Comparison of ENCODE assay signal across 20 cellular contexts in genomic region chrX:46477435-46477834, GRCh38.
DNase-seq lines count a peak whose midpoint lies in the region; FAIRE-seq and TF ChIP-seq lines count a peak whose summit lies in the region.
"Had no signal": no experiment of that assay in that cellular context is flagged by ENCODE, and none has a peak within 500 bp of the region (broad histone marks: within the 10 kb centered on the region; RNA-seq: fewer than 3 reads in every experiment).

No MANE protein-coding gene starts in this region.

- H3K4me1 ChIP-seq in sigmoid colon, result no peaks in the 10 kb centered on the region

- TF ChIP-seq CTCF in sigmoid colon (IDR thresholded peaks at IDR 0.05), result no peak

- H3K9me3 Mint-ChIP-seq in activated naive CD4-positive, alpha-beta T cell treated with anti-CD3 and anti-CD28 coated beads for 36 hours, result peaks cover 20% of the 10 kb centered on the region

- no peak for FAIRE-seq in urothelium cell line (lab: Jason Lieb, UNC)

- no peaks in the 10 kb centered on the region for H3K9me3 ChIP-seq in sigmoid colon

- 47 to 71% methylated on average over 2 of the region's 2 CpGs for WGBS in sigmoid colon, 2 donors

- TF ChIP-seq POLR2A in sigmoid colon (IDR thresholded peaks at IDR 0.05), result no peak

- no peaks in the 10 kb centered on the region for H3K27me3 Mint-ChIP-seq in activated naive CD4-positive, alpha-beta T cell treated with anti-CD3 and anti-CD28 coated beads for 36 hours (ENCODE audit: low read depth)

- no peak overlapping the region for H3K27ac ChIP-seq in sigmoid colon
- H3K27ac ChIP-seq: 22Rv1, BLaER1, RWPE1 had no signal

- peaks cover 42% of the 10 kb centered on the region for H3K36me3 Mint-ChIP-seq in activated naive CD4-positive, alpha-beta T cell treated with anti-CD3 and anti-CD28 coated beads for 36 hours (ENCODE audit: low read depth)

- H3K27ac Mint-ChIP-seq in activated naive CD4-positive, alpha-beta T cell treated with anti-CD3 and anti-CD28 coated beads for 36 hours, result no peak overlapping the region

- CTCF ChIA-PET in activated naive CD4-positive, alpha-beta T cell treated with anti-CD3 and anti-CD28 coated beads for 36 hours (lab: Charles Lee), result interaction anchor here (0.6 kb wide), 1 partner anchor 307 kb away, joined by 3 read pairs; no protein-coding TSS in a partner anchor

- H3K36me3 ChIP-seq in sigmoid colon, result no peaks in the 10 kb centered on the region

- intact Hi-C loops in activated naive CD4-positive, alpha-beta T cell treated with anti-CD3 and anti-CD28 coated beads for 36 hours (cut with micrococcal nuclease), result no loop called here
- intact Hi-C loops in sigmoid colon (cut with DNase I), result no loop called here

- DNase-seq in DMS 273 (lab: John Stamatoyannopoulos, UW; ENCODE audit: unreplicated experiment) (peak; percentile 18), DMS 273 treated with DMSO at 0.1 percent for 48 hours (lab: John Stamatoyannopoulos, UW) (no peak), fibroblast of peridontal ligament (ENCODE audit: extremely low read depth) (peak; percentile 24), myocyte (ENCODE audit: low read depth) (peak; percentile 29), urothelium cell line (ENCODE audit: low spot score) (peak; percentile 1), NCI-H510A (lab: John Stamatoyannopoulos, UW) (no peak), sigmoid colon (no peak)
- no peak for DNase-seq in activated naive CD4-positive, alpha-beta T cell treated with anti-CD3 and anti-CD28 coated beads for 36 hours
- DNase-seq: CD8-positive, alpha-beta memory T cell; DMS153; EL; HCEC 1CT; NCI-H1417 treated with DMSO at 0.1 percent for 48 hours; NCI-H2029 treated with DMSO at 0.1 percent for 48 hours; NCI-H526; NK-92 treated with Interleukin-12 subunit alpha and Interleukin-12 subunit beta, amount 100 ng/mL, for 24 hours; OCI-M1 had no signal

- H3K4me3 ChIP-seq in sigmoid colon, result no peak overlapping the region
- H3K4me3 ChIP-seq: BLaER1 had no signal

- H3K27me3 ChIP-seq in sigmoid colon, result no peaks in the 10 kb centered on the region
- H3K27me3 ChIP-seq: BLaER1 had no signal

- H3K4me3 Mint-ChIP-seq in activated naive CD4-positive, alpha-beta T cell treated with anti-CD3 and anti-CD28 coated beads for 36 hours, result no peak overlapping the region
- H3K4me3 Mint-ChIP-seq: CD8-positive, alpha-beta memory T cell had no signal

- no peak for TF ChIP-seq EP300 in sigmoid colon (IDR thresholded peaks at IDR 0.05)

- no peaks in the 10 kb centered on the region for H3K4me1 Mint-ChIP-seq in activated naive CD4-positive, alpha-beta T cell treated with anti-CD3 and anti-CD28 coated beads for 36 hours (ENCODE audit: low read depth)
- H3K4me1 Mint-ChIP-seq: CD8-positive, alpha-beta memory T cell had no signal

Comparison
In these comparisons a context has a peak if more than half of its experiments do, and no peak if none do; other contexts are left out.
1. DNase-seq: peak in DMS 273 (single experiment), fibroblast of peridontal ligament (single experiment), myocyte (single experiment) and urothelium cell line (single experiment); none in DMS 273 treated with DMSO at 0.1 percent for 48 hours (single experiment), activated naive CD4-positive, alpha-beta T cell treated with anti-CD3 and anti-CD28 coated beads for 36 hours (single experiment), NCI-H510A (single experiment) and sigmoid colon (single experiment).